26 cellular contexts compared by ENCODE assay signal in the genomic region with DNA sequence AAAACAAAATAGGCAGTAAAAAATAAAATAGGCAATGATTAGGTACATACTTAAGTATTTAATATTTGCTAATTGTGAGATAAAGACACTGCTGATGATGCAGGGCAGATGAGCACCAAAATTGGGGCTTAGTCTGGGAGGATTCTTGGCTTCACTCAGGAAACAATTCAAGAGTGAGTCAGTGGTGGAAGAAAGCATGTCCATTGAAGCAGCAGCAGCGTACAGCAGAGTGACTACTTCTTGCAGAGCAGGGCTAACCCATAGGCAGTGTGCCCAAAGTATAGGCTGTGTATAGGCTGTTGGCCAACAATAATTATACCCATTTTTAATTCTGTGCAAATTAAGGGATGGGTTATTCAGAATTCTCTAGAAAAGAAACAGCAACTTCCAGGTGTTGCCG.
DNase-seq lines count a peak whose midpoint lies in the region; ATAC-seq and TF ChIP-seq lines count a peak whose summit lies in the region.
"Had no signal": no experiment of that assay in that cellular context is flagged by ENCODE, and none has a peak within 500 bp of the region (broad histone marks: within the 10 kb centered on the region; RNA-seq: fewer than 3 reads in every experiment).

No MANE protein-coding gene starts in this region.

- no peaks in the 10 kb centered on the region; the same call in 1 of the 2 replicates for H3K27me3 Mint-ChIP-seq in HFFc6 (ENCODE audit: insufficient read depth)
- no peaks in the 10 kb centered on the region for H3K27me3 Mint-ChIP-seq in WTC11 (ENCODE audit: low read depth)
- H3K27me3 Mint-ChIP-seq: activated CD4-positive, alpha-beta T cell treated with anti-CD3 and anti-CD28 coated beads, Interleukin-2, amount 10 ng/mL, durations not matched to agents 24 days and 14 days; activated T-helper 17 cell treated with anti-CD3 and anti-CD28 coated beads, Interleukin-2, amount 50 U/mL, for 72 hours; stimulated activated naive CD8-positive, alpha-beta T cell treated with anti-CD3 and anti-CD28 coated beads, Interleukin-15, amount 100 ng/mL, for 72 hours; T-helper 17 cell had no signal

- H3K4me1 Mint-ChIP-seq in HFFc6 (ENCODE audit: low read depth) (peaks cover 14% of the 10 kb centered on the region), WTC11 (peaks cover 69% of the 10 kb centered on the region)
- H3K4me1 Mint-ChIP-seq: activated CD4-positive, alpha-beta T cell treated with anti-CD3 and anti-CD28 coated beads, Interleukin-2, amount 10 ng/mL, durations not matched to agents 24 days and 14 days; activated T-helper 17 cell treated with anti-CD3 and anti-CD28 coated beads, Interleukin-2, amount 50 U/mL, for 72 hours; immature natural killer cell; stimulated activated naive CD8-positive, alpha-beta T cell treated with anti-CD3 and anti-CD28 coated beads, Interleukin-15, amount 100 ng/mL, for 72 hours; T-helper 17 cell had no signal

- H3K4me3 Mint-ChIP-seq in HFFc6 (no peak overlapping the region; the same call in 1 of the 2 replicates), WTC11 (no peak overlapping the region)
- H3K4me3 Mint-ChIP-seq: activated CD4-positive, alpha-beta T cell treated with anti-CD3 and anti-CD28 coated beads, Interleukin-2, amount 10 ng/mL, durations not matched to agents 24 days and 14 days; activated naive CD8-positive, alpha-beta T cell; activated T-helper 17 cell treated with anti-CD3 and anti-CD28 coated beads, Interleukin-2, amount 50 U/mL, for 72 hours; immature natural killer cell; nephron progenitor cell; stimulated activated naive CD8-positive, alpha-beta T cell treated with anti-CD3 and anti-CD28 coated beads, Interleukin-15, amount 100 ng/mL, for 72 hours; T-helper 17 cell had no signal

- POLR2A ChIA-PET in WTC11 (lab: Charles Lee) = no interaction called here
- POLR2A ChIA-PET in GM10248 (lab: Yijun Ruan, JAX) = no interaction called here

- TF ChIP-seq CTCF in AG10803 (conservative IDR thresholded peaks at IDR 0.05; ENCODE audit: low read length) = no peak
- no peak for TF ChIP-seq CTCF in HFFc6 (IDR thresholded peaks at IDR 0.05)
- no peak for TF ChIP-seq CTCF in WTC11 (IDR thresholded peaks at IDR 0.05)
- no peak for TF ChIP-seq CTCF in left lung (IDR thresholded peaks at IDR 0.05)
- no peak for TF ChIP-seq CTCF in GM10248 (IDR thresholded peaks at IDR 0.05; ENCODE audit: control extremely low read depth, extremely low read depth, low read depth, missing control alignments)

- H3K27ac ChIP-seq in left lung = no peak overlapping the region
- H3K27ac ChIP-seq: BLaER1, body of pancreas, coronary artery, pancreas, Peyer's patch, right atrium auricular region, SJSA1, tibial artery had no signal

- H3K9me3 Mint-ChIP-seq in HFFc6 (no peaks in the 10 kb centered on the region), WTC11 (peaks cover 10% of the 10 kb centered on the region)
- H3K9me3 Mint-ChIP-seq: activated CD4-positive, alpha-beta T cell treated with anti-CD3 and anti-CD28 coated beads, Interleukin-2, amount 10 ng/mL, durations not matched to agents 24 days and 14 days; nephron progenitor cell; stimulated activated naive CD8-positive, alpha-beta T cell treated with anti-CD3 and anti-CD28 coated beads, Interleukin-15, amount 100 ng/mL, for 72 hours had no signal

- no peaks in the 10 kb centered on the region for H3K4me1 ChIP-seq in left lung
- H3K4me1 ChIP-seq: body of pancreas, pancreas, Peyer's patch, right atrium auricular region, SJSA1, tibial artery had no signal

- ATAC-seq in WTC11 (no peak), GM21825 (IDR thresholded peaks at IDR 0.05; ENCODE audit: unreplicated experiment) (no peak), left lung (no peak), GM19328 (IDR thresholded peaks at IDR 0.05; ENCODE audit: unreplicated experiment) (no peak)
- ATAC-seq: activated T-helper 17 cell treated with anti-CD3 and anti-CD28 coated beads, Interleukin-2, amount 50 U/mL, for 72 hours; body of pancreas; pancreas; stimulated activated naive CD8-positive, alpha-beta T cell treated with anti-CD3 and anti-CD28 coated beads, Interleukin-15, amount 100 ng/mL, for 72 hours; T-helper 17 cell had no signal

- intact Hi-C loops in left lung (cut with DNase I) = no loop called here

- H3K36me3 Mint-ChIP-seq in HFFc6 (ENCODE audit: low read depth) (0 out of 2 replicates have a peak, but pooled peaks cover 6% of the 10 kb centered on the region), WTC11 (peaks cover 6% of the 10 kb centered on the region)
- H3K36me3 Mint-ChIP-seq: activated naive CD8-positive, alpha-beta T cell had no signal

- H3K4me3 ChIP-seq in AG10803 (ENCODE audit: low read length) (no peak overlapping the region), left lung (no peak overlapping the region)
- H3K4me3 ChIP-seq: BLaER1, body of pancreas, coronary artery, pancreas, Peyer's patch, right atrium auricular region, SJSA1, tibial artery had no signal

- no peaks in the 10 kb centered on the region for H3K36me3 ChIP-seq in left lung
- H3K36me3 ChIP-seq: BLaER1, pancreas, Peyer's patch, right atrium auricular region, SJSA1, tibial artery had no signal

- H3K27ac Mint-ChIP-seq in HFFc6 (peak overlapping the region; percentile 2), WTC11 (peak overlapping the region; percentile 96)
- H3K27ac Mint-ChIP-seq: activated CD4-positive, alpha-beta T cell treated with anti-CD3 and anti-CD28 coated beads, Interleukin-2, amount 10 ng/mL, durations not matched to agents 24 days and 14 days; activated naive CD8-positive, alpha-beta T cell; activated T-helper 17 cell treated with anti-CD3 and anti-CD28 coated beads, Interleukin-2, amount 50 U/mL, for 72 hours; immature natural killer cell; nephron progenitor cell; stimulated activated naive CD8-positive, alpha-beta T cell treated with anti-CD3 and anti-CD28 coated beads, Interleukin-15, amount 100 ng/mL, for 72 hours; T-helper 17 cell had no signal

- CTCF ChIA-PET in WTC11 (lab: Charles Lee) = interaction anchor here (2.1 kb wide), 1 partner anchor 416 kb away, joined by 4 read pairs; no protein-coding TSS in a partner anchor
- CTCF ChIA-PET in GM10248 (lab: Yijun Ruan, JAX) = no interaction called here

- H3K9me3 ChIP-seq in left lung = no peaks in the 10 kb centered on the region
- H3K9me3 ChIP-seq: BLaER1, body of pancreas, pancreas, Peyer's patch, right atrium auricular region, SJSA1, tibial artery had no signal

- peak; percentile 40 for DNase-seq in AG10803 (ENCODE audit: low read depth)
- peak; percentile 25 for DNase-seq in HFFc6
- DNase-seq in WTC11 (ENCODE audit: low spot score) = no peak
- DNase-seq in fibroblast of peridontal ligament (ENCODE audit: extremely low read depth) = peak; percentile 18
- no peak for DNase-seq in left lung
- DNase-seq in GM10248 (ENCODE audit: extremely low spot score) = no peak
- DNase-seq: activated CD4-positive, alpha-beta T cell treated with anti-CD3 and anti-CD28 coated beads, Interleukin-2, amount 10 ng/mL, durations not matched to agents 24 days and 14 days; body of pancreas; COR-L47; immature natural killer cell; NCI-H1105; nephron progenitor cell; pancreas; Peyer's patch; stimulated activated CD4-positive, alpha-beta T cell treated with anti-CD3 and anti-CD28 coated beads, Interleukin-12 subunit alpha, Interleukin-12 subunit beta, amount 100 ng/mL, for 4 hours; stimulated activated naive CD8-positive, alpha-beta T cell treated with anti-CD3 and anti-CD28 coated beads, Interleukin-15, amount 100 ng/mL, for 72 hours; T-helper 17 cell; tibial artery had no signal

- no peaks in the 10 kb centered on the region for H3K27me3 ChIP-seq in left lung
- H3K27me3 ChIP-seq: BLaER1, body of pancreas, pancreas, Peyer's patch, right atrium auricular region, SJSA1, tibial artery had no signal

TF ChIP-seq in WTC11, 78 proteins besides CTCF, POLR2A, EP300 and RAD21 (continues in another document):
- TF ChIP-seq NFATC4 (CRISPR knock-in tag; IDR thresholded peaks at IDR 0.05) (no peak), ZNF423 (CRISPR knock-in tag; IDR thresholded peaks at IDR 0.05) (no peak), ZNF121 (CRISPR knock-in tag; IDR thresholded peaks at IDR 0.05) (no peak), ATF6 (CRISPR knock-in tag; IDR thresholded peaks at IDR 0.05) (no peak)

Comparison
In these comparisons a context has a peak if more than half of its experiments do, and no peak if none do; other contexts are left out.
1. DNase-seq: peak in AG10803 (single experiment), HFFc6 (single experiment) and fibroblast of peridontal ligament (single experiment); none in WTC11 (single experiment), left lung (0 of 2) and GM10248 (single experiment).